In genomic region chrX:46662188-46662587, GRCh38 we compare ENCODE assay signal across 25 cellular contexts.
"Had no signal": no experiment of that assay in that cellular context is flagged by ENCODE, and none has a peak within 500 bp of the region (broad histone marks: within the 10 kb centered on the region; RNA-seq: fewer than 3 reads in every experiment).

No MANE protein-coding gene starts in this region.

- H3K27me3 ChIP-seq: esophagus squamous epithelium, gastrocnemius medialis, left lung had no signal

- DNase-seq: dermis blood vessel endothelial cell; dorsolateral prefrontal cortex; effector CD4-positive, alpha-beta T cell; effector memory CD4-positive, alpha-beta T cell; esophagus squamous epithelium; foreskin fibroblast; foreskin melanocyte; gastrocnemius medialis; glutamatergic neuron; head of caudate nucleus; heart right ventricle; hippocampal formation; left cardiac atrium; left lung; left ventricle myocardium superior; lower lobe of right lung; mesenchymal stem cell; mucosa of descending colon; naive thymus-derived CD4-positive, alpha-beta T cell had no signal

- H3K9me3 ChIP-seq: esophagus squamous epithelium, gastrocnemius medialis, left lung, lower lobe of right lung, mucosa of descending colon had no signal

- H3K4me3 ChIP-seq: coronary artery, dorsolateral prefrontal cortex, esophagus squamous epithelium, gastrocnemius medialis, heart right ventricle, left lung, lower lobe of right lung, mucosa of descending colon had no signal

- H3K36me3 ChIP-seq: esophagus squamous epithelium, gastrocnemius medialis, heart right ventricle, left lung, lower lobe of right lung had no signal

- H3K27ac ChIP-seq: coronary artery, dorsolateral prefrontal cortex, epithelial cell of prostate, esophagus squamous epithelium, gastrocnemius medialis, heart right ventricle, left lung, lower lobe of right lung had no signal

- H3K4me1 ChIP-seq: gastrocnemius medialis, heart right ventricle, left lung, lower lobe of right lung had no signal

- ATAC-seq: esophagus mucosa; gastrocnemius medialis; heart right ventricle; left cardiac atrium; left lung; left ventricle myocardium superior; lower lobe of right lung; mucosa of descending colon; naive thymus-derived CD4-positive, alpha-beta T cell had no signal

- FAIRE-seq: colon, islet of Langerhans, keratinocyte had no signal
